8 cellular contexts compared by ENCODE assay signal in genomic region chr2:105409717-105410116, GRCh38. TPM values are rescaled to one million over a fixed set of nuclear protein-coding genes. Genes with fewer than 3 reads are reported as not detected.
DNase-seq lines count a peak whose midpoint lies in the region; ATAC-seq and TF ChIP-seq lines count a peak whose summit lies in the region.

No MANE protein-coding gene starts in this region.

- DNase-seq in H4 (ENCODE audit: low spot score) = peak; percentile 89
- peak; percentile 70 to 96 for DNase-seq in ascending aorta (ENCODE audit: low spot score in 2 of 2)
- peak; percentile 65 to 87 for DNase-seq in heart right ventricle
- DNase-seq in gastrocnemius medialis = peak; percentile 41 to 78
- DNase-seq in activated CD4-positive, alpha-beta T cell treated with anti-CD3 and anti-CD28 coated beads for 4 hours = no peak
- no peak for DNase-seq in foreskin melanocyte
- no peak for DNase-seq in GM13977 (ENCODE audit: low spot score)
- no peak for DNase-seq in NCI-H2227 (lab: John Stamatoyannopoulos, UW; ENCODE audit: unreplicated experiment)

- H3K36me3 ChIP-seq in ascending aorta (no peaks in the 10 kb centered on the region), heart right ventricle (no peaks in the 10 kb centered on the region), gastrocnemius medialis (no peaks in the 10 kb centered on the region)

- whole genome bisulfite sequencing in heart right ventricle, 2 donors = 27 to 30% methylated on average over 6 of the region's 6 CpGs

- H3K4me1 ChIP-seq in ascending aorta (peaks cover 9 to 31% of the 10 kb centered on the region in 2 donors), heart right ventricle (peaks cover 11 to 84% (median 45%) of the 10 kb centered on the region in 9 donors), gastrocnemius medialis (peaks cover 28% of the 10 kb centered on the region in 2 donors)

- H3K27ac ChIP-seq in ascending aorta = peak overlapping the region; percentile 68 to 74
- H3K27ac ChIP-seq in heart right ventricle = peak overlapping the region in 9 of 10 donors; percentile 42 to 87 (median 70)
- peak overlapping the region; percentile 4 to 57 (median 22) for H3K27ac ChIP-seq in gastrocnemius medialis

- no peak for TF ChIP-seq CTCF in ascending aorta (IDR thresholded peaks at IDR 0.05)
- no peak for TF ChIP-seq CTCF in heart right ventricle (IDR thresholded peaks at IDR 0.05)
- no peak for TF ChIP-seq CTCF in gastrocnemius medialis (IDR thresholded peaks at IDR 0.05 in 4 of 5, conservative IDR thresholded peaks at IDR 0.05 in 1 of 5)
- no peak for TF ChIP-seq CTCF in GM13977 (IDR thresholded peaks at IDR 0.05; ENCODE audit: extremely low read depth, insufficient read depth, missing control alignments)

- intact Hi-C loops in ascending aorta (cut with DNase I) (loop anchor here (1.0 to 10.0 kb wide), 3 partner anchors 10 to 785 kb away; partner anchors contain the start of genes FHL2 and UXS1), heart right ventricle (cut with DNase I) (no loop called here), gastrocnemius medialis (cut with DNase I; ENCODE audit: low total_unique reads) (no loop called here)

- no peak for TF ChIP-seq POLR2A in gastrocnemius medialis (IDR thresholded peaks at IDR 0.05)

- H3K9me3 ChIP-seq in ascending aorta = no peaks in the 10 kb centered on the region
- H3K9me3 ChIP-seq in heart right ventricle = no peaks in the 10 kb centered on the region
- no peaks in the 10 kb centered on the region for H3K9me3 ChIP-seq in gastrocnemius medialis

- H3K27me3 ChIP-seq in ascending aorta (no peaks in the 10 kb centered on the region), heart right ventricle (no peaks in the 10 kb centered on the region), gastrocnemius medialis (no peaks in the 10 kb centered on the region)

- no peak overlapping the region for H3K4me3 ChIP-seq in ascending aorta
- H3K4me3 ChIP-seq in heart right ventricle = no peak overlapping the region
- H3K4me3 ChIP-seq in gastrocnemius medialis = no peak overlapping the region

- in situ Hi-C loops in gastrocnemius medialis (cut with MboI; ENCODE audit: low sequenced_read_pairs in 4 of 4) (no loop called here), GM13977 (cut with MboI; ENCODE audit: low pct_unique_long_range_greater_than_20kb, low sequenced_read_pairs, unreplicated experiment) (no loop called here)

- peak; percentile 55 to 81 (median 76) for ATAC-seq in heart right ventricle
- ATAC-seq in gastrocnemius medialis = peak; percentile 85 to 87

RNA-seq across cellular contexts. Expression of gene FHL2, which starts 10.9 kb away (rescaled TPM):
- 163 and 195 TPM in 2 replicates for total RNA-seq in H4 (2014; rRNA removed; shearing (Covaris generic))
- total RNA-seq in ascending aorta (175 TPM), heart right ventricle (1,000 to 10,000 TPM in 9 of 10 donors, 100 to 1,000 TPM in 1; 598 to 2,354 (median 1,687) TPM), gastrocnemius medialis (10 to 100 TPM; 14.9 to 31.8 (median 21.4) TPM)
- polyA plus RNA-seq in heart right ventricle = 100 to 1,000 TPM; 437 to 653 TPM

Comparison
In these comparisons a context has a peak if more than half of its experiments do, and no peak if none do; other contexts are left out.
1. DNase-seq: peak in H4 (single experiment), ascending aorta (2 of 2), heart right ventricle (2 of 2) and gastrocnemius medialis (2 of 2); none in activated CD4-positive, alpha-beta T cell treated with anti-CD3 and anti-CD28 coated beads for 4 hours (0 of 2), foreskin melanocyte (single experiment), GM13977 (single experiment) and NCI-H2227 (single experiment).
2. Peak in every context shown above with its lines, with median percentiles within 50 percentile points of each other: H3K27ac ChIP-seq.